In genomic region chr6:143774347-143774746, GRCh38 we compare ENCODE assay signal across 13 cellular contexts.
A peak's percentile ranks its signal among the peaks of the same experiment; 100 is the strongest.
DNase-seq lines count a peak whose midpoint lies in the region; ATAC-seq and TF ChIP-seq lines count a peak whose summit lies in the region.
"Had no signal": no experiment of that assay in that cellular context is flagged by ENCODE, and none has a peak within 500 bp of the region (broad histone marks: within the 10 kb centered on the region; RNA-seq: fewer than 3 reads in every experiment).

No MANE protein-coding gene starts in this region.

- 0 out of 2 replicates have a peak overlapping the region, but pooled peaks have one; percentile 15 for H3K27ac ChIP-seq in HUES6 (ENCODE audit: low read depth, low read length)
- H3K27ac ChIP-seq in right lobe of liver, result peak overlapping the region in 1 of 3 donors; percentile 26
- peak overlapping the region in 4 of 5 donors; percentile 4 to 80 (median 70) for H3K27ac ChIP-seq in stomach
- H3K27ac ChIP-seq in breast epithelium, result peak overlapping the region in 1 of 2 donors; percentile 46
- H3K27ac ChIP-seq: upper lobe of right lung had no signal

- ATAC-seq in right lobe of liver, result peak; percentile 63 to 89 (median 82)
- ATAC-seq: natural killer cell, upper lobe of right lung had no signal

- TF ChIP-seq POLR2A in right lobe of liver (IDR thresholded peaks at IDR 0.05), result no peak
- TF ChIP-seq POLR2A in stomach (IDR thresholded peaks at IDR 0.05), result no peak
- TF ChIP-seq POLR2A in breast epithelium (IDR thresholded peaks at IDR 0.05), result no peak

- no peaks in the 10 kb centered on the region for H3K9me3 ChIP-seq in HUES6 (ENCODE audit: control insufficient read depth, insufficient read depth, low read depth, low read length)
- no peaks in the 10 kb centered on the region for H3K9me3 ChIP-seq in right lobe of liver
- H3K9me3 ChIP-seq in stomach, result no peaks in the 10 kb centered on the region
- H3K9me3 ChIP-seq in breast epithelium, result no peaks in the 10 kb centered on the region
- H3K9me3 ChIP-seq: psoas muscle, upper lobe of right lung had no signal

- TF ChIP-seq CTCF in fibroblast of mammary gland (conservative IDR thresholded peaks at IDR 0.05; ENCODE audit: control insufficient read depth, insufficient read depth, low read depth, low read length), result no peak
- no peak for TF ChIP-seq CTCF in right lobe of liver (IDR thresholded peaks at IDR 0.05)
- no peak for TF ChIP-seq CTCF in stomach (IDR thresholded peaks at IDR 0.05)
- no peak for TF ChIP-seq CTCF in breast epithelium (IDR thresholded peaks at IDR 0.05)

- DNase-seq in fibroblast of mammary gland (ENCODE audit: low read depth) (peak; percentile 9), right lobe of liver (peak in 1 of 3 donors; percentile 68), stomach (no peak), NCI-H1105 (lab: John Stamatoyannopoulos, UW) (no peak), breast epithelium (ENCODE audit: low spot score in 2 of 2) (no peak), RKO (ENCODE audit: low spot score) (no peak), A172 (ENCODE audit: low spot score) (no peak)
- DNase-seq: DMS79 treated with DMSO at 0.1 percent for 48 hours, natural killer cell, NCI-H146, psoas muscle, upper lobe of right lung had no signal

- H3K4me3 ChIP-seq in HUES6 (ENCODE audit: low read depth, low read length) (no peak overlapping the region), fibroblast of mammary gland (ENCODE audit: control insufficient read depth, low read depth, low read length) (no peak overlapping the region), right lobe of liver (no peak overlapping the region), stomach (no peak overlapping the region), breast epithelium (no peak overlapping the region)
- H3K4me3 ChIP-seq: psoas muscle, upper lobe of right lung had no signal

- no peak overlapping the region for H3K9ac ChIP-seq in HUES6 (ENCODE audit: low read length)

- H3K36me3 ChIP-seq in HUES6 (ENCODE audit: control insufficient read depth, insufficient read depth, low read length) (peaks cover 67% of the 10 kb centered on the region), right lobe of liver (peaks cover 0 to 8% (median 0%) of the 10 kb centered on the region in 4 donors), stomach (peaks cover 0 to 61% (median 28%) of the 10 kb centered on the region in 4 donors), breast epithelium (no peaks in the 10 kb centered on the region)

- TF ChIP-seq EP300 in stomach (IDR thresholded peaks at IDR 0.05), result no peak

- H3K27me3 ChIP-seq in HUES6 (ENCODE audit: control insufficient read depth, insufficient read depth, low read length) (no peaks in the 10 kb centered on the region), right lobe of liver (no peaks in the 10 kb centered on the region), stomach (no peaks in the 10 kb centered on the region), breast epithelium (no peaks in the 10 kb centered on the region)
- H3K27me3 ChIP-seq: upper lobe of right lung had no signal

- H3K4me1 ChIP-seq in HUES6 (ENCODE audit: control insufficient read depth, insufficient read depth, low read length), result no peaks in the 10 kb centered on the region
- H3K4me1 ChIP-seq in right lobe of liver, result peaks cover 0 to 22% (median 0%) of the 10 kb centered on the region in 4 donors
- peaks cover 3 to 49% (median 25%) of the 10 kb centered on the region in 4 donors for H3K4me1 ChIP-seq in stomach
- H3K4me1 ChIP-seq in breast epithelium, result no peaks in the 10 kb centered on the region

- intact Hi-C loops in right lobe of liver (cut with DNase I), result no loop called here
- intact Hi-C loops in stomach (cut with DNase I; ENCODE audit: low total_unique reads), result no loop called here
- intact Hi-C loops in breast epithelium (cut with DNase I; ENCODE audit: low total_unique reads), result no loop called here

- 33% methylated on average over 2 of the region's 2 CpGs for WGBS in right lobe of liver (ENCODE audit: insufficient coverage, low coverage, low lambda C conversion rate, missing lambda C conversion rate)
- 24 to 54% (median 44%) methylated on average over 2 of the region's 2 CpGs for WGBS in stomach, 5 donors
